ENCODE assay signal across 25 cellular contexts in the genomic region with DNA sequence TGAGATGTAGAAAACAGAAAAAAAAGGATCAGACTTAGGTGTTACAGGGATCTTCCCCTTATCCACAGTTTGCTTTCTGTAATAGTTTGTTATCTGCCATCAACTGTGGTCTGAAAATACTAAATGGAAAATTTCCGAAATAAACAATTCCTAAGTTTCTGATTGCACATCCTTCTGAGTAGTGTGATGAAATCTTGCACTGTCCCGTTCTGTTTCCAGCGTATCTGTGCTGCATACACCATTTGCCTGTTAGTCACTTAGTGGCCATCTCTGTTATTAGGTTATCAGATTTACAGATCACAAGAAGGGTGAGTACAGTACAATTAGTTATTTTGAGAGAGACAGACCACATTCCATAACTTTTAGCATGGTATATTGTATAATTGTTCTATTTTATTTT.
DNase-seq lines count a peak whose midpoint lies in the region; ATAC-seq and TF ChIP-seq lines count a peak whose summit lies in the region.
"Had no signal": no experiment of that assay in that cellular context is flagged by ENCODE, and none has a peak within 500 bp of the region (broad histone marks: within the 10 kb centered on the region; RNA-seq: fewer than 3 reads in every experiment).

No MANE protein-coding gene starts in this region.

- no peak overlapping the region for H2AK9ac ChIP-seq in IMR-90 (replicated peaks; ENCODE audit: low read depth, low read length, poor library complexity)

- no peak overlapping the region for H3K4ac ChIP-seq in IMR-90 (ENCODE audit: low read depth, low read length)
- no peak overlapping the region for H3K4ac ChIP-seq in trophoblast cell (ENCODE audit: low read depth, low read length)

- no CpG with 5 or more reads among the region's 3 CpGs for WGBS in IMR-90 (ENCODE audit: extremely low coverage in 2 of 2, insufficient read length in 1 of 2), 2 experiments
- no CpG with 5 or more reads among the region's 3 CpGs for WGBS in trophoblast cell (ENCODE audit: extremely low coverage, insufficient coverage, insufficient read length)

- H3K27ac Mint-ChIP-seq in endothelial cell (ENCODE audit: unreplicated experiment) = no peak overlapping the region
- H3K27ac Mint-ChIP-seq: CD14-positive monocyte; CD4-positive, alpha-beta memory T cell; CD4-positive, CD25-positive, alpha-beta regulatory T cell; CD8-positive, alpha-beta memory T cell had no signal

- H2BK120ac ChIP-seq in IMR-90 (ENCODE audit: low read depth, low read length) (no peak overlapping the region), trophoblast cell (ENCODE audit: insufficient read depth, low read length, poor library complexity) (no peak overlapping the region)

- no peaks in the 10 kb centered on the region for H3K79me1 ChIP-seq in IMR-90 (ENCODE audit: low read depth in 1 of 2, low read length in 2 of 2)
- H3K79me1 ChIP-seq in trophoblast cell (ENCODE audit: low read length) = no peaks in the 10 kb centered on the region

- H2BK12ac ChIP-seq in trophoblast cell (ENCODE audit: low read length) = no peak overlapping the region

- no peak overlapping the region for H4K5ac ChIP-seq in IMR-90 (ENCODE audit: low read depth, low read length)

- H4K91ac ChIP-seq in IMR-90 (ENCODE audit: insufficient read depth, low read depth, low read length) (no peak overlapping the region), trophoblast cell (ENCODE audit: low read depth, low read length) (no peak overlapping the region)

- H3K79me2 ChIP-seq in trophoblast cell (ENCODE audit: control insufficient read depth, insufficient read depth, low read length, poor library complexity) = no peaks in the 10 kb centered on the region

- H3K56ac ChIP-seq in IMR-90 (ENCODE audit: extremely low read depth, insufficient read depth, low read length) = no peak overlapping the region

- no peak for TF ChIP-seq RAD21 in IMR-90 (IDR thresholded peaks at IDR 0.05; ENCODE audit: low read length)

- dilution Hi-C loops in IMR-90 (cut with HindIII; ENCODE audit: low sequenced_read_pairs, unreplicated experiment) = no loop called here

- peaks cover 4% of the 10 kb centered on the region for H3K27me3 Mint-ChIP-seq in endothelial cell (ENCODE audit: unreplicated experiment)
- H3K27me3 Mint-ChIP-seq: CD4-positive, CD25-positive, alpha-beta regulatory T cell; CD8-positive, alpha-beta memory T cell had no signal

- H3K4me3 Mint-ChIP-seq in endothelial cell (ENCODE audit: unreplicated experiment) = peak overlapping the region; percentile 42
- H3K4me3 Mint-ChIP-seq: CD14-positive monocyte; CD4-positive, alpha-beta memory T cell; CD4-positive, CD25-positive, alpha-beta regulatory T cell; CD8-positive, alpha-beta memory T cell had no signal

- no peaks in the 10 kb centered on the region for H3K9me1 ChIP-seq in IMR-90 (ENCODE audit: insufficient read depth, low read length)

- DNase-seq in IMR-90 (no peak), endothelial cell (ENCODE audit: low spot score) (no peak), iris pigment epithelial cell (ENCODE audit: low read depth) (peak; percentile 67), trophoblast cell (peak; percentile 53 to 72), NCI-H345 treated with DMSO at 0.1 percent for 48 hours (lab: John Stamatoyannopoulos, UW; ENCODE audit: unreplicated experiment) (no peak)
- DNase-seq: BE2C; C1 segment of cervical spinal cord; CD4-positive, alpha-beta memory T cell; CD4-positive, CD25-positive, alpha-beta regulatory T cell; CD8-positive, alpha-beta memory T cell; COR-L47; DMS 273 treated with DMSO at 0.1 percent for 48 hours; DMS153; DMS53; DMS79; DND-41; EL; GDM1 had no signal

- H2BK5ac ChIP-seq in IMR-90 (ENCODE audit: low read depth, low read length, poor library complexity, severe bottlenecking) = no peak overlapping the region
- no peak overlapping the region for H2BK5ac ChIP-seq in trophoblast cell (ENCODE audit: low read depth, low read length, poor library complexity)

- H3K36me3 Mint-ChIP-seq in endothelial cell (ENCODE audit: low read depth, unreplicated experiment) = peaks cover 4% of the 10 kb centered on the region
- H3K36me3 Mint-ChIP-seq: CD14-positive monocyte; CD4-positive, alpha-beta memory T cell; CD4-positive, CD25-positive, alpha-beta regulatory T cell; CD8-positive, alpha-beta memory T cell had no signal

- H3K4me3 ChIP-seq in IMR-90 (ENCODE audit: insufficient read depth, low read depth, low read length) = no peak overlapping the region
- H3K4me3 ChIP-seq in trophoblast cell (ENCODE audit: low read depth, low read length) = no peak overlapping the region
- H3K4me3 ChIP-seq: A549, BLaER1, GM12878 had no signal

- no peak overlapping the region for H2BK15ac ChIP-seq in IMR-90 (ENCODE audit: low read depth, low read length)

- H3K4me2 ChIP-seq in IMR-90 (ENCODE audit: low read depth, low read length) = no peak overlapping the region
- H3K4me2 ChIP-seq in trophoblast cell (ENCODE audit: low read length) = no peak overlapping the region
- H3K4me2 ChIP-seq: A549, BLaER1 had no signal

- H4K20me1 ChIP-seq in IMR-90 (ENCODE audit: insufficient read depth, low read length) = no peaks in the 10 kb centered on the region
- H4K20me1 ChIP-seq: BLaER1 had no signal

- no peak overlapping the region for H4K12ac ChIP-seq in trophoblast cell (ENCODE audit: low read depth, low read length)

- H2AK5ac ChIP-seq in IMR-90 (ENCODE audit: low read depth, low read length) (no peak overlapping the region), trophoblast cell (ENCODE audit: low read length) (no peak overlapping the region)

- peaks cover 2% of the 10 kb centered on the region; the same call in 1 of the 2 replicates for H3K27me3 ChIP-seq in IMR-90 (ENCODE audit: control insufficient read depth, insufficient read depth, low read length)
- H3K27me3 ChIP-seq in trophoblast cell (ENCODE audit: insufficient read depth, low read length) = no peaks in the 10 kb centered on the region
- H3K27me3 ChIP-seq: BE2C, BLaER1 had no signal

- no TSS peak for BruUV-seq in IMR-90 (replicated peaks; lab: Mats Ljungman, UMichigan)

- H3K27ac ChIP-seq in IMR-90 (ENCODE audit: insufficient read depth, low read length) (no peak overlapping the region), trophoblast cell (ENCODE audit: low read depth, low read length) (no peak overlapping the region)
- H3K27ac ChIP-seq: 22Rv1, A549, BLaER1 had no signal

- H2BK20ac ChIP-seq in IMR-90 (ENCODE audit: low read depth, low read length) = no peak overlapping the region

- CTCF ChIA-PET in IMR-90 (lab: Yijun Ruan, JAX) = no interaction called here

- H3K36me3 ChIP-seq in IMR-90 (ENCODE audit: control insufficient read depth, insufficient read depth, low read length) (no peaks in the 10 kb centered on the region), trophoblast cell (ENCODE audit: control insufficient read depth in 1 of 2, insufficient read depth in 2 of 2, low read length in 2 of 2) (no peaks in the 10 kb centered on the region)
- H3K36me3 ChIP-seq: BE2C, BLaER1 had no signal

- H2AFZ ChIP-seq in IMR-90 (replicated peaks; ENCODE audit: low read length, poor library complexity) (no peak overlapping the region), trophoblast cell (ENCODE audit: insufficient read depth, low read length, poor library complexity) (no peak overlapping the region)

- no peak overlapping the region for H3K23ac ChIP-seq in IMR-90 (ENCODE audit: low read depth, low read length)
- no peak overlapping the region for H3K23ac ChIP-seq in trophoblast cell (ENCODE audit: low read length)

- H3K18ac ChIP-seq in IMR-90 (ENCODE audit: low read depth, low read length) (no peak overlapping the region), trophoblast cell (ENCODE audit: low read length) (no peak overlapping the region)

- ATAC-seq in IMR-90 (ENCODE audit: low read depth) (no peak; the same call in 1 of the 2 replicates), HG02763 (IDR thresholded peaks at IDR 0.05; ENCODE audit: unreplicated experiment) (no peak), GM18861 (IDR thresholded peaks at IDR 0.05; ENCODE audit: unreplicated experiment) (no peak)
- ATAC-seq: A549, GM12878 had no signal

- no peak overlapping the region for H4K8ac ChIP-seq in IMR-90 (ENCODE audit: low read depth in 2 of 2, low read length in 2 of 2)
- H4K8ac ChIP-seq in trophoblast cell (ENCODE audit: low read depth, low read length) = no peak overlapping the region

- no peak for TF ChIP-seq CTCF in IMR-90 (conservative IDR thresholded peaks at IDR 0.05; ENCODE audit: low read depth, low read length)
- TF ChIP-seq CTCF in endothelial cell (IDR thresholded peaks at IDR 0.05; ENCODE audit: unreplicated experiment) = no peak

- in situ Hi-C loops in IMR-90 (cut with MboI; ENCODE audit: low sequenced_read_pairs) = no loop called here

- no peaks in the 10 kb centered on the region for H3K4me1 ChIP-seq in IMR-90 (ENCODE audit: control insufficient read depth, insufficient read depth, low read length)
- H3K4me1 ChIP-seq in trophoblast cell (ENCODE audit: control insufficient read depth in 1 of 2, insufficient read depth in 2 of 2, low read length in 2 of 2) = no peaks in the 10 kb centered on the region
- H3K4me1 ChIP-seq: A549, BE2C, BLaER1 had no signal

- intact Hi-C loops in IMR-90 (cut with micrococcal nuclease) = no loop called here

- H3K14ac ChIP-seq in IMR-90 (replicated peaks; ENCODE audit: low read depth, low read length) (no peak overlapping the region), trophoblast cell (ENCODE audit: low read length) (no peak overlapping the region)

- H3K4me1 Mint-ChIP-seq in endothelial cell (ENCODE audit: unreplicated experiment) = no peaks in the 10 kb centered on the region
- H3K4me1 Mint-ChIP-seq: CD14-positive monocyte had no signal

- TF ChIP-seq POLR2A in IMR-90 (IDR thresholded peaks at IDR 0.05; ENCODE audit: low read depth, low read length) = no peak

- POLR2A ChIA-PET in IMR-90 (lab: Charles Lee; ENCODE audit: unreplicated experiment) = no interaction called here

- H3K9me3 Mint-ChIP-seq in endothelial cell (ENCODE audit: unreplicated experiment) = peaks cover 30% of the 10 kb centered on the region
- H3K9me3 Mint-ChIP-seq: CD4-positive, CD25-positive, alpha-beta regulatory T cell; CD8-positive, alpha-beta memory T cell had no signal

- H3K9me3 ChIP-seq in IMR-90 (ENCODE audit: control insufficient read depth, insufficient read depth, low read length) (no peaks in the 10 kb centered on the region), trophoblast cell (ENCODE audit: insufficient read depth, low read depth, low read length) (no peaks in the 10 kb centered on the region)
- H3K9me3 ChIP-seq: A549, BE2C, BLaER1 had no signal

- H3K9ac ChIP-seq in IMR-90 (ENCODE audit: low read depth, low read length) = no peak overlapping the region
- no peak overlapping the region for H3K9ac ChIP-seq in trophoblast cell (ENCODE audit: low read length)
- H3K9ac ChIP-seq: BLaER1 had no signal

TF ChIP-seq in IMR-90, 13 proteins besides CTCF, POLR2A, EP300 and RAD21:
- peak; percentile 20; the same call in 1 of the 2 replicates for TF ChIP-seq CEBPB (IDR thresholded peaks at IDR 0.05; ENCODE audit: low read depth, low read length)
- TF ChIP-seq FOS (IDR thresholded peaks at IDR 0.05; ENCODE audit: low read depth, low read length) = no peak

Comparison
In these comparisons a context has a peak if more than half of its experiments do, and no peak if none do; other contexts are left out.
1. DNase-seq: peak in iris pigment epithelial cell (single experiment) and trophoblast cell (2 of 2); none in IMR-90 (single experiment), endothelial cell (single experiment) and NCI-H345 treated with DMSO at 0.1 percent for 48 hours (single experiment).